Comparison of ENCODE assay signal across 11 cellular contexts in the genomic region with DNA sequence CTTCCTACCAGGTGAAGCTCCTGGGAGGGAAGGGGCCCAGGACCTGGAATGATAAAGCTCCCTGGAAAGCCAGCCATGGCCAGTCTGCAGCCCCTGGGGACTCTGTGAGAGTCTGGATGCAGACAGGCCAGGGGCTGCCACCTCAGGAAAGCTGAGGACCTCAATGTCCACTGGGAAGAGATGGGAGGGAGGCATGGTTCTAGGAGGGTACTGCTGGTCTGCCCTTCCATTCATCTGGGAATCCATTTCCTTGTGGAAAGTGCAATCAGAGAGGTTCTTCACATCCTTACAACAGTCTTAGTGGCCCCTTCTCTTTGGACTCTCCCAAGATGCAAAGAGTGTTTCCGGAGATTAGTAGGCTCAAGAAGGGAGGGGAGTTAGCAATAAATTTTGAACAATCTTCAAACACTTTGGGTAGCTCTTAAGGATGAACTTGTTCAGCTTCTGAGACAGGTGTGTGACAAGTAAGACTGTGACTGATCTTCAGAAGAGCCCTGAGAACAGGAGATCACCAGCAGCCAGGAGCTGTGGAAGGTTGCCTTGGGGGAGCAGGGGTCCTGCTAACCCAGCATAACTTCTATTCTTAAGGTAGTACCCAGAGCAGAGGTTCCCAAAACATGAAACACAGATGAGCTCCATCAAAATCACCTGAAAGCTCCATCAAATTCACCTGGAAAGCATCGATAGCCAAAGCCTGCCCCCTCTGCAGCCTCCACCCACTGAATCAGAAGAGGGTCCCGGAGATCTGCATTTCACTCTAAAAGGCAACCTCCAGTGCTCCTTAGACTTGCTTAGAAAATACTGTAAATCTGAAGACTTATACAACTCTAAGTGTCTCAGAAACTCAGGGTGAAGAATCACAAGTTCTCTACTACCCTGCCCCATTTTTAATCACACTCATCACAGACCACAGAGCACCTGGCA. TPM values are rescaled to one million over a fixed set of nuclear protein-coding genes. Genes with fewer than 3 reads are reported as not detected.
DNase-seq lines count a peak whose midpoint lies in the region; ATAC-seq and TF ChIP-seq lines count a peak whose summit lies in the region.
"Had no signal": no experiment of that assay in that cellular context is flagged by ENCODE, and none has a peak within 500 bp of the region (broad histone marks: within the 10 kb centered on the region; RNA-seq: fewer than 3 reads in every experiment).

No MANE protein-coding gene starts in this region.

- H3K36me3 ChIP-seq in CD8-positive, alpha-beta memory T cell (ENCODE audit: insufficient read depth, low read length), result no peaks in the 10 kb centered on the region
- no peaks in the 10 kb centered on the region for H3K36me3 ChIP-seq in heart left ventricle
- H3K36me3 ChIP-seq: ovary had no signal

- H3K4me1 ChIP-seq in CD8-positive, alpha-beta memory T cell (ENCODE audit: insufficient read depth, low read length), result peaks cover 49% of the 10 kb centered on the region
- peaks cover 0 to 18% (median under 1%) of the 10 kb centered on the region in 12 donors for H3K4me1 ChIP-seq in heart left ventricle

- ATAC-seq in HG02981 (IDR thresholded peaks at IDR 0.05; ENCODE audit: unreplicated experiment), result peak; percentile 20
- ATAC-seq in activated T-cell treated with anti-CD3 and anti-CD28 coated beads, Interleukin-2, amount 50 U/mL, for 72 hours (replicated peaks in 1 of 2), result peak; percentile 15 to 16
- ATAC-seq in natural killer cell, result no peak
- no peak for ATAC-seq in GM18861 (IDR thresholded peaks at IDR 0.05; ENCODE audit: unreplicated experiment)
- no peak for ATAC-seq in heart left ventricle

- TF ChIP-seq POLR2A in heart left ventricle (IDR thresholded peaks at IDR 0.05), result no peak

- H3K27me3 ChIP-seq in CD8-positive, alpha-beta memory T cell (ENCODE audit: insufficient read depth, low read length, poor library complexity, severe bottlenecking), result no peaks in the 10 kb centered on the region
- no peaks in the 10 kb centered on the region for H3K27me3 ChIP-seq in heart left ventricle
- H3K27me3 ChIP-seq: dorsolateral prefrontal cortex, ovary had no signal

- peak overlapping the region; percentile 82 for H3K4me3 ChIP-seq in CD8-positive, alpha-beta memory T cell (ENCODE audit: low read length)
- H3K4me3 ChIP-seq in heart left ventricle, result peak overlapping the region in 1 of 12 donors; percentile 23
- H3K4me3 ChIP-seq: dorsolateral prefrontal cortex, ovary had no signal

- CTCF ChIA-PET in CD8-positive, alpha-beta memory T cell (lab: Charles Lee), result interaction anchor here (0.9 to 2.0 kb wide), 10 partner anchors 12 to 497 kb away, joined by 3 to 10 read pairs (median 4); a partner anchor contains a TSS

- H3K9me3 ChIP-seq in CD8-positive, alpha-beta memory T cell (ENCODE audit: low read length), result no peaks in the 10 kb centered on the region
- no peaks in the 10 kb centered on the region for H3K9me3 ChIP-seq in heart left ventricle
- H3K9me3 ChIP-seq: ovary had no signal

- no peak for TF ChIP-seq CTCF in natural killer cell (IDR thresholded peaks at IDR 0.05)
- TF ChIP-seq CTCF in heart left ventricle (IDR thresholded peaks at IDR 0.05), result no peak

- 63 to 92% (median 86%) methylated on average over 3 of the region's 3 CpGs for WGBS in heart left ventricle, 4 donors

- POLR2A ChIA-PET in CD8-positive, alpha-beta memory T cell (lab: Charles Lee), result interaction anchor here (0.5 to 2.0 kb wide), 9 partner anchors 9 to 478 kb away, joined by 3 to 9 read pairs (median 4); a partner anchor contains a TSS

- H3K27me3 Mint-ChIP-seq in CD8-positive, alpha-beta memory T cell, result peaks cover 0 to 2% of the 10 kb centered on the region in 2 donors
- H3K27me3 Mint-ChIP-seq in activated T-cell treated with anti-CD3 and anti-CD28 coated beads, Interleukin-2, amount 50 U/mL, for 72 hours (ENCODE audit: low read depth), result no peaks in the 10 kb centered on the region
- H3K27me3 Mint-ChIP-seq in natural killer cell (ENCODE audit: low read depth in 2 of 2), result no peaks in the 10 kb centered on the region

- no peak for DNase-seq in CD8-positive, alpha-beta memory T cell
- no peak for DNase-seq in activated T-cell treated with anti-CD3 and anti-CD28 coated beads, Interleukin-2, amount 50 U/mL, for 72 hours
- no peak for DNase-seq in natural killer cell
- DNase-seq in cerebellar nuclear complex (lab: John Stamatoyannopoulos, UW), result no peak
- DNase-seq in heart left ventricle, result no peak
- DNase-seq in NCI-H1694 treated with DMSO at 0.1 percent for 48 hours (lab: John Stamatoyannopoulos, UW), result no peak
- DNase-seq: dorsolateral prefrontal cortex, NCI-H1417 treated with DMSO at 0.1 percent for 48 hours, ovary had no signal

- peaks cover 49 to 78% (median 68%) of the 10 kb centered on the region in 3 donors for H3K4me1 Mint-ChIP-seq in CD8-positive, alpha-beta memory T cell
- H3K4me1 Mint-ChIP-seq in activated T-cell treated with anti-CD3 and anti-CD28 coated beads, Interleukin-2, amount 50 U/mL, for 72 hours (ENCODE audit: low read depth), result peaks cover 60% of the 10 kb centered on the region
- H3K4me1 Mint-ChIP-seq in natural killer cell, result peaks cover 36 to 47% of the 10 kb centered on the region in 2 donors

- H3K27ac ChIP-seq in CD8-positive, alpha-beta memory T cell (ENCODE audit: low read depth, low read length), result peak overlapping the region; percentile 78
- H3K27ac ChIP-seq in heart left ventricle, result peak overlapping the region in 1 of 12 donors; percentile 80
- H3K27ac ChIP-seq: dorsolateral prefrontal cortex, ovary had no signal

- peak overlapping the region; percentile 95 to 100 (median 98) for H3K4me3 Mint-ChIP-seq in CD8-positive, alpha-beta memory T cell
- H3K4me3 Mint-ChIP-seq in activated T-cell treated with anti-CD3 and anti-CD28 coated beads, Interleukin-2, amount 50 U/mL, for 72 hours, result peak overlapping the region; percentile 93 to 98
- peak overlapping the region; percentile 98 for H3K4me3 Mint-ChIP-seq in natural killer cell

- H3K27ac Mint-ChIP-seq in CD8-positive, alpha-beta memory T cell, result peak overlapping the region; percentile 94 to 100 (median 98)
- H3K27ac Mint-ChIP-seq in activated T-cell treated with anti-CD3 and anti-CD28 coated beads, Interleukin-2, amount 50 U/mL, for 72 hours, result peak overlapping the region; percentile 97
- peak overlapping the region; percentile 97 to 99 for H3K27ac Mint-ChIP-seq in natural killer cell

- H3K9me3 Mint-ChIP-seq in CD8-positive, alpha-beta memory T cell, result no peaks in the 10 kb centered on the region
- no peaks in the 10 kb centered on the region for H3K9me3 Mint-ChIP-seq in activated T-cell treated with anti-CD3 and anti-CD28 coated beads, Interleukin-2, amount 50 U/mL, for 72 hours
- H3K9me3 Mint-ChIP-seq in natural killer cell, result no peaks in the 10 kb centered on the region

- intact Hi-C loops in natural killer cell (cut with micrococcal nuclease) (loop anchor here (1.0 to 10.0 kb wide), 6 partner anchors 8 to 477 kb away; a partner anchor contains a TSS), heart left ventricle (cut with DNase I) (no loop called here)

- H3K36me3 Mint-ChIP-seq in CD8-positive, alpha-beta memory T cell, result peaks cover 6 to 28% (median 9%) of the 10 kb centered on the region in 3 donors
- H3K36me3 Mint-ChIP-seq in activated T-cell treated with anti-CD3 and anti-CD28 coated beads, Interleukin-2, amount 50 U/mL, for 72 hours (ENCODE audit: insufficient read depth in 2 of 2), result peaks cover 7% of the 10 kb centered on the region in 2 donors
- no peaks in the 10 kb centered on the region for H3K36me3 Mint-ChIP-seq in natural killer cell

RNA-seq across cellular contexts. Expression of a gene that starts 0.6 kb away (rescaled TPM):
- total RNA-seq in CD8-positive, alpha-beta memory T cell, result 10 to 100 TPM; 32.2 to 32.4 TPM
- polyA plus RNA-seq in CD8-positive, alpha-beta memory T cell, result 47.1 TPM
- 10 to 100 TPM; 24.3 to 24.8 TPM for total RNA-seq in activated T-cell treated with anti-CD3 and anti-CD28 coated beads, Interleukin-2, amount 50 U/mL, for 72 hours
- total RNA-seq in natural killer cell, result 10 to 100 TPM; 33.8 to 48.2 (median 41.2) TPM
- 1 to 10 TPM in 1 of 9 donors, under 1 TPM in 5, not detected in 3; 0.12 to 1.7 (median 0.27) TPM for total RNA-seq in heart left ventricle
- under 1 TPM; 0.04 to 0.07 TPM for polyA plus RNA-seq in heart left ventricle

RNA-seq across cellular contexts. Expression of a gene that starts 31.1 kb away (rescaled TPM):
- total RNA-seq in CD8-positive, alpha-beta memory T cell, result 10 to 100 TPM; 13.5 to 13.8 TPM
- polyA plus RNA-seq in CD8-positive, alpha-beta memory T cell, result 0.25 TPM
- 10 to 100 TPM; 25.6 to 26.6 TPM for total RNA-seq in activated T-cell treated with anti-CD3 and anti-CD28 coated beads, Interleukin-2, amount 50 U/mL, for 72 hours
- total RNA-seq in natural killer cell, result 10 to 100 TPM; 36.4 to 41.3 (median 39.8) TPM
- total RNA-seq in heart left ventricle, result 10 to 100 TPM in 8 of 9 donors, 1 to 10 TPM in 1; 7.1 to 19.6 (median 11.9) TPM
- polyA plus RNA-seq in heart left ventricle, result 1 to 10 TPM; 1.3 to 2.8 TPM

RNA-seq across cellular contexts. Expression of a gene that starts 31.1 kb away (rescaled TPM):
- 10 to 100 TPM; 87.2 to 92.0 TPM for total RNA-seq in CD8-positive, alpha-beta memory T cell
- polyA plus RNA-seq in CD8-positive, alpha-beta memory T cell, result 46.0 TPM
- total RNA-seq in activated T-cell treated with anti-CD3 and anti-CD28 coated beads, Interleukin-2, amount 50 U/mL, for 72 hours, result 100 to 1,000 TPM; 140 to 141 TPM
- total RNA-seq in natural killer cell, result 10 to 100 TPM; 71.1 to 79.9 (median 78.2) TPM
- 10 to 100 TPM; 37.4 to 54.2 (median 43.5) TPM for total RNA-seq in heart left ventricle
- polyA plus RNA-seq in heart left ventricle, result 10 to 100 TPM; 25.6 to 31.7 TPM

Comparison
In these comparisons a context has a peak if more than half of its experiments do, and no peak if none do; other contexts are left out.
1. ATAC-seq: peak in HG02981 (single experiment) and activated T-cell treated with anti-CD3 and anti-CD28 coated beads, Interleukin-2, amount 50 U/mL, for 72 hours (2 of 2); none in natural killer cell (0 of 3), GM18861 (single experiment) and heart left ventricle (0 of 4).
2. RNA of a gene that starts 0.6 kb away (total RNA-seq): 33.8 to 48.2 TPM in natural killer cell, 32.2 to 32.4 TPM in CD8-positive, alpha-beta memory T cell and 24.3 to 24.8 TPM in activated T-cell treated with anti-CD3 and anti-CD28 coated beads, Interleukin-2, amount 50 U/mL, for 72 hours; 0.12 to 1.7 TPM in heart left ventricle; every median in the first group is over 4 times any median in the second.
3. Peak in every context shown above with its lines, with median percentiles within 50 percentile points of each other: H3K27ac Mint-ChIP-seq and H3K4me3 Mint-ChIP-seq.